In genomic region chr20:51480507-51481270, GRCh38 we compare ENCODE assay signal across 9 cellular contexts.
DNase-seq lines count a peak whose midpoint lies in the region; ATAC-seq and TF ChIP-seq lines count a peak whose summit lies in the region.
"Had no signal": no experiment of that assay in that cellular context is flagged by ENCODE, and none has a peak within 500 bp of the region (broad histone marks: within the 10 kb centered on the region; RNA-seq: fewer than 3 reads in every experiment).

No MANE protein-coding gene starts in this region.

- no peaks in the 10 kb centered on the region for H3K9me3 Mint-ChIP-seq in activated CD8-positive, alpha-beta T cell treated with anti-CD3 and anti-CD28 coated beads, Interleukin-2, amount 10 ng/mL, durations not matched to agents 7 days and 5 days (ENCODE audit: insufficient read depth)
- H3K9me3 Mint-ChIP-seq in endothelial cell (ENCODE audit: unreplicated experiment), result peaks cover 4% of the 10 kb centered on the region

- no peak overlapping the region for H3K4me3 ChIP-seq in esophagus muscularis mucosa

- peaks cover 73% of the 10 kb centered on the region for H3K36me3 Mint-ChIP-seq in activated CD8-positive, alpha-beta T cell treated with anti-CD3 and anti-CD28 coated beads, Interleukin-2, amount 10 ng/mL, durations not matched to agents 7 days and 5 days (ENCODE audit: low read depth)
- H3K36me3 Mint-ChIP-seq in endothelial cell (ENCODE audit: low read depth, unreplicated experiment), result peaks cover 9% of the 10 kb centered on the region

- H3K27me3 ChIP-seq in esophagus muscularis mucosa, result no peaks in the 10 kb centered on the region

- TF ChIP-seq POLR2A in esophagus muscularis mucosa (IDR thresholded peaks at IDR 0.05; ENCODE audit: low read depth), result no peak

- DNase-seq in activated CD8-positive, alpha-beta T cell treated with anti-CD3 and anti-CD28 coated beads, Interleukin-2, amount 10 ng/mL, durations not matched to agents 7 days and 5 days, result peak; percentile 48
- DNase-seq in stimulated activated CD4-positive, alpha-beta T cell treated with anti-CD3 and anti-CD28 coated beads, Interleukin-4, amount 100 ng/mL, for 1 hour, result peak; percentile 60
- DNase-seq in DMS79 (lab: John Stamatoyannopoulos, UW), result no peak
- DNase-seq in esophagus muscularis mucosa (ENCODE audit: extremely low spot score), result no peak
- no peak for DNase-seq in endothelial cell (ENCODE audit: low spot score)

- no peaks in the 10 kb centered on the region for H3K27me3 Mint-ChIP-seq in activated CD8-positive, alpha-beta T cell treated with anti-CD3 and anti-CD28 coated beads, Interleukin-2, amount 10 ng/mL, durations not matched to agents 7 days and 5 days (ENCODE audit: low read depth)
- peaks cover 2% of the 10 kb centered on the region for H3K27me3 Mint-ChIP-seq in endothelial cell (ENCODE audit: unreplicated experiment)

- H3K27ac ChIP-seq in esophagus muscularis mucosa (replicated peaks in 1 of 4), result no peak overlapping the region

- intact Hi-C loops in esophagus muscularis mucosa (cut with DNase I), result no loop called here

- ATAC-seq in GM19043 (IDR thresholded peaks at IDR 0.05; ENCODE audit: low read depth, unreplicated experiment), result peak; percentile 75
- peak; percentile 81 for ATAC-seq in HG03039 (IDR thresholded peaks at IDR 0.05; ENCODE audit: unreplicated experiment)
- ATAC-seq in activated CD8-positive, alpha-beta T cell treated with anti-CD3 and anti-CD28 coated beads, Interleukin-2, amount 10 ng/mL, durations not matched to agents 7 days and 5 days, result peak; percentile 59
- no peak for ATAC-seq in SK-N-SH treated with all-trans-retinoic acid at 6 μM for 48 hours
- ATAC-seq: HCT116 had no signal

- WGBS in esophagus muscularis mucosa, result 86% methylated on average over 14 of the region's 14 CpGs

- POLR2A ChIA-PET in activated CD8-positive, alpha-beta T cell treated with anti-CD3 and anti-CD28 coated beads, Interleukin-2, amount 10 ng/mL, durations not matched to agents 7 days and 5 days (lab: Charles Lee), result interaction anchor here (0.7 to 4.3 kb wide), 4 partner anchors 14 to 80 kb away, joined by 3 to 26 read pairs (median 4); partner anchors contain the start of gene NFATC2

- peak overlapping the region; percentile 53 for H3K4me3 Mint-ChIP-seq in activated CD8-positive, alpha-beta T cell treated with anti-CD3 and anti-CD28 coated beads, Interleukin-2, amount 10 ng/mL, durations not matched to agents 7 days and 5 days
- H3K4me3 Mint-ChIP-seq in endothelial cell (ENCODE audit: unreplicated experiment), result no peak overlapping the region

- H3K27ac Mint-ChIP-seq in activated CD8-positive, alpha-beta T cell treated with anti-CD3 and anti-CD28 coated beads, Interleukin-2, amount 10 ng/mL, durations not matched to agents 7 days and 5 days, result peak overlapping the region; percentile 92
- no peak overlapping the region for H3K27ac Mint-ChIP-seq in endothelial cell (ENCODE audit: unreplicated experiment)

- H3K36me3 ChIP-seq in esophagus muscularis mucosa, result no peaks in the 10 kb centered on the region

- H3K4me1 Mint-ChIP-seq in activated CD8-positive, alpha-beta T cell treated with anti-CD3 and anti-CD28 coated beads, Interleukin-2, amount 10 ng/mL, durations not matched to agents 7 days and 5 days (ENCODE audit: low read depth), result peaks cover 92% of the 10 kb centered on the region
- H3K4me1 Mint-ChIP-seq in endothelial cell (ENCODE audit: unreplicated experiment), result peaks cover 23% of the 10 kb centered on the region

- TF ChIP-seq CTCF in esophagus muscularis mucosa (IDR thresholded peaks at IDR 0.05), result no peak
- no peak for TF ChIP-seq CTCF in endothelial cell (IDR thresholded peaks at IDR 0.05; ENCODE audit: unreplicated experiment)

- H3K4me1 ChIP-seq in esophagus muscularis mucosa, result no peaks in the 10 kb centered on the region

- TF ChIP-seq EP300 in esophagus muscularis mucosa (IDR thresholded peaks at IDR 0.05), result no peak

- H3K9me3 ChIP-seq in esophagus muscularis mucosa, result no peaks in the 10 kb centered on the region

- CTCF ChIA-PET in activated CD8-positive, alpha-beta T cell treated with anti-CD3 and anti-CD28 coated beads, Interleukin-2, amount 10 ng/mL, durations not matched to agents 7 days and 5 days (lab: Charles Lee), result interaction anchor here (1.8 to 2.0 kb wide), 5 partner anchors 9 to 114 kb away, joined by 5 to 10 read pairs (median 6); partner anchors contain the start of gene NFATC2

TF ChIP-seq in SK-N-SH treated with all-trans-retinoic acid at 6 μM for 48 hours, 23 proteins besides CTCF, POLR2A, EP300 and RAD21:
- TF ChIP-seq ZFP3 (CRISPR knock-in tag; IDR thresholded peaks at IDR 0.05) (no peak), ZNF70 (CRISPR knock-in tag; IDR thresholded peaks at IDR 0.05) (no peak)

Comparison
In these comparisons a context has a peak if more than half of its experiments do, and no peak if none do; other contexts are left out.
1. DNase-seq: peak in activated CD8-positive, alpha-beta T cell treated with anti-CD3 and anti-CD28 coated beads, Interleukin-2, amount 10 ng/mL, durations not matched to agents 7 days and 5 days (single experiment) and stimulated activated CD4-positive, alpha-beta T cell treated with anti-CD3 and anti-CD28 coated beads, Interleukin-4, amount 100 ng/mL, for 1 hour (single experiment); none in DMS79 (single experiment), esophagus muscularis mucosa (single experiment) and endothelial cell (single experiment).